ENCODE assay signal across 18 cellular contexts in the genomic region with DNA sequence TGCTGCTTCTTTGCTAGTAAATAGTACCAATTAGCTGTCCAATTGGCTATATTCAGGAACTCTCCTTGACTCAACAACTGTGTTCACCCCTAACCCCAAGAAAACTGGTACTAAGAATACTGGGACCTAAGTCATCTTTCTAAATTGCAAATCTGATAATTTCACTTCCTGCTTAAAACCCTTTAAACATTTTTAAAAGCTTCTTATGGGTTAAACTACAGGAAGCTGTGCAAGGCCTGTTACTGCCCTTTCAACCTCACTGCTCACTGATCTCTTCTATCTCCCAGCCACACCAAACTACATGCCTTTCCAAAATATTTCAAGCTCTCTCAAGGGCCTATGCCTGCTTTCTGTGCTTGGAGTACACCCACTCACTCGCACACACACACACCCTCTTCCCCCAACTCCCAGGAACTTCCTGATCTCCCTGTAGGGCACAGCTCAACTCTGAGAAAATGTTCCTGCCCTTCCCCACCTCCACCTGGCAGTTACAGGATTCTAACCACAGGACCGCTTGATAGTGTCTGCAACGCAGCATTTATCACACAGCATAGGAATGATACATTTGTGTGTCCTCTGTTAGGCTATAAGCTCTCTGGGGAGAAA. TPM values are rescaled to one million over a fixed set of nuclear protein-coding genes. Genes with fewer than 3 reads are reported as not detected.
A peak's percentile ranks its signal among the peaks of the same experiment; 100 is the strongest.
DNase-seq lines count a peak whose midpoint lies in the region; ATAC-seq and TF ChIP-seq lines count a peak whose summit lies in the region.
"Had no signal": no experiment of that assay in that cellular context is flagged by ENCODE, and none has a peak within 500 bp of the region (broad histone marks: within the 10 kb centered on the region; RNA-seq: fewer than 3 reads in every experiment).

No MANE protein-coding gene starts in this region.

- H3K4me3 Mint-ChIP-seq in activated naive CD8-positive, alpha-beta T cell, result no peak overlapping the region
- no peak overlapping the region for H3K4me3 Mint-ChIP-seq in activated naive CD8-positive, alpha-beta T cell treated with anti-CD3 and anti-CD28 coated beads, Interleukin-2, amount 50 U/mL, for 24 hours
- no peak overlapping the region for H3K4me3 Mint-ChIP-seq in activated CD8-positive, alpha-beta T cell treated with anti-CD3 and anti-CD28 coated beads for 36 hours
- no peak overlapping the region for H3K4me3 Mint-ChIP-seq in stimulated activated naive CD8-positive, alpha-beta T cell treated with anti-CD3 and anti-CD28 coated beads, Interleukin-15, amount 100 ng/mL, for 72 hours
- H3K4me3 Mint-ChIP-seq: WTC11 had no signal

- H3K27me3 Mint-ChIP-seq in activated naive CD8-positive, alpha-beta T cell, result no peaks in the 10 kb centered on the region
- H3K27me3 Mint-ChIP-seq in activated naive CD8-positive, alpha-beta T cell treated with anti-CD3 and anti-CD28 coated beads, Interleukin-2, amount 50 U/mL, for 24 hours, result no peaks in the 10 kb centered on the region
- H3K27me3 Mint-ChIP-seq in activated CD8-positive, alpha-beta T cell treated with anti-CD3 and anti-CD28 coated beads for 36 hours, result no peaks in the 10 kb centered on the region
- no peaks in the 10 kb centered on the region for H3K27me3 Mint-ChIP-seq in stimulated activated naive CD8-positive, alpha-beta T cell treated with anti-CD3 and anti-CD28 coated beads, Interleukin-15, amount 100 ng/mL, for 72 hours

- DNase-seq in activated naive CD8-positive, alpha-beta T cell treated with anti-CD3 and anti-CD28 coated beads, Interleukin-2, amount 50 U/mL, for 24 hours, result no peak
- no peak for DNase-seq in activated CD8-positive, alpha-beta T cell treated with anti-CD3 and anti-CD28 coated beads for 36 hours
- DNase-seq in stimulated activated naive CD8-positive, alpha-beta T cell treated with anti-CD3 and anti-CD28 coated beads, Interleukin-15, amount 100 ng/mL, for 72 hours, result no peak
- DNase-seq in NCI-H146 (lab: John Stamatoyannopoulos, UW), result no peak
- DNase-seq in inferior parietal cortex (ENCODE audit: extremely low spot score), result no peak
- DNase-seq: Caco-2; foreskin fibroblast; GDM1; left ventricle myocardium superior; NCI-H1694; stimulated activated naive CD4-positive, alpha-beta T cell had no signal

- POLR2A ChIA-PET in activated CD8-positive, alpha-beta T cell treated with anti-CD3 and anti-CD28 coated beads for 36 hours (lab: Charles Lee), result interaction anchor here (0.6 to 1.3 kb wide), 3 partner anchors 9 to 26 kb away, joined by 3 read pairs; no protein-coding TSS in a partner anchor

- peaks cover 32% of the 10 kb centered on the region for H3K4me1 Mint-ChIP-seq in activated naive CD8-positive, alpha-beta T cell (ENCODE audit: low read depth)
- H3K4me1 Mint-ChIP-seq in activated naive CD8-positive, alpha-beta T cell treated with anti-CD3 and anti-CD28 coated beads, Interleukin-2, amount 50 U/mL, for 24 hours, result peaks cover 32% of the 10 kb centered on the region
- peaks cover 41% of the 10 kb centered on the region for H3K4me1 Mint-ChIP-seq in activated CD8-positive, alpha-beta T cell treated with anti-CD3 and anti-CD28 coated beads for 36 hours (ENCODE audit: low read depth)
- peaks cover 31% of the 10 kb centered on the region for H3K4me1 Mint-ChIP-seq in stimulated activated naive CD8-positive, alpha-beta T cell treated with anti-CD3 and anti-CD28 coated beads, Interleukin-15, amount 100 ng/mL, for 72 hours

- CTCF ChIA-PET in activated CD8-positive, alpha-beta T cell treated with anti-CD3 and anti-CD28 coated beads for 36 hours (lab: Charles Lee), result interaction anchor here (1.2 to 1.6 kb wide), 3 partner anchors 44 to 103 kb away, joined by 3 to 6 read pairs (median 4); no protein-coding TSS in a partner anchor

- ATAC-seq in activated naive CD8-positive, alpha-beta T cell treated with anti-CD3 and anti-CD28 coated beads, Interleukin-2, amount 50 U/mL, for 24 hours, result no peak
- ATAC-seq in HG03025 (IDR thresholded peaks at IDR 0.05; ENCODE audit: low FRiP score, unreplicated experiment) (peak; percentile 60), HG03342 (IDR thresholded peaks at IDR 0.05; ENCODE audit: unreplicated experiment) (no peak)
- peak; percentile 34 for ATAC-seq in activated CD8-positive, alpha-beta T cell treated with anti-CD3 and anti-CD28 coated beads for 36 hours
- ATAC-seq in stimulated activated naive CD8-positive, alpha-beta T cell treated with anti-CD3 and anti-CD28 coated beads, Interleukin-15, amount 100 ng/mL, for 72 hours, result peak; percentile 69
- ATAC-seq: left ventricle myocardium superior, WTC11 had no signal

- no peaks in the 10 kb centered on the region for H3K9me3 Mint-ChIP-seq in activated naive CD8-positive, alpha-beta T cell (ENCODE audit: low read depth)
- H3K9me3 Mint-ChIP-seq in activated naive CD8-positive, alpha-beta T cell treated with anti-CD3 and anti-CD28 coated beads, Interleukin-2, amount 50 U/mL, for 24 hours, result no peaks in the 10 kb centered on the region
- no peaks in the 10 kb centered on the region for H3K9me3 Mint-ChIP-seq in activated CD8-positive, alpha-beta T cell treated with anti-CD3 and anti-CD28 coated beads for 36 hours
- H3K9me3 Mint-ChIP-seq in stimulated activated naive CD8-positive, alpha-beta T cell treated with anti-CD3 and anti-CD28 coated beads, Interleukin-15, amount 100 ng/mL, for 72 hours, result no peaks in the 10 kb centered on the region
- H3K9me3 Mint-ChIP-seq: WTC11 had no signal

- H3K36me3 Mint-ChIP-seq in activated naive CD8-positive, alpha-beta T cell, result peaks cover 29% of the 10 kb centered on the region
- H3K36me3 Mint-ChIP-seq in activated naive CD8-positive, alpha-beta T cell treated with anti-CD3 and anti-CD28 coated beads, Interleukin-2, amount 50 U/mL, for 24 hours (ENCODE audit: low read depth), result peaks cover 77% of the 10 kb centered on the region
- H3K36me3 Mint-ChIP-seq in activated CD8-positive, alpha-beta T cell treated with anti-CD3 and anti-CD28 coated beads for 36 hours (ENCODE audit: low read depth), result peaks cover 76% of the 10 kb centered on the region

- TF ChIP-seq CTCF in activated CD8-positive, alpha-beta T cell treated with anti-CD3 and anti-CD28 coated beads for 36 hours (IDR thresholded peaks at IDR 0.05), result no peak

- H3K27ac Mint-ChIP-seq in activated naive CD8-positive, alpha-beta T cell, result peak overlapping the region; percentile 52
- no peak overlapping the region for H3K27ac Mint-ChIP-seq in activated naive CD8-positive, alpha-beta T cell treated with anti-CD3 and anti-CD28 coated beads, Interleukin-2, amount 50 U/mL, for 24 hours
- H3K27ac Mint-ChIP-seq in activated CD8-positive, alpha-beta T cell treated with anti-CD3 and anti-CD28 coated beads for 36 hours, result peak overlapping the region; percentile 74
- H3K27ac Mint-ChIP-seq in stimulated activated naive CD8-positive, alpha-beta T cell treated with anti-CD3 and anti-CD28 coated beads, Interleukin-15, amount 100 ng/mL, for 72 hours, result peak overlapping the region; percentile 29 to 72
- H3K27ac Mint-ChIP-seq: WTC11 had no signal

- intact Hi-C loops in activated CD8-positive, alpha-beta T cell treated with anti-CD3 and anti-CD28 coated beads for 36 hours (cut with micrococcal nuclease), result loop anchor here (10.0 kb wide), 1 partner anchor 552 kb away; no protein-coding TSS in a partner anchor

RNA-seq across cellular contexts. Expression of gene LMAN1, which starts 6.7 kb away (rescaled TPM):
- 100 to 1,000 TPM; 126 to 140 TPM for total RNA-seq in activated CD8-positive, alpha-beta T cell treated with anti-CD3 and anti-CD28 coated beads for 36 hours

RNA-seq across cellular contexts. Expression of gene CPLX4, which starts 33.9 kb away (rescaled TPM):
- total RNA-seq in activated CD8-positive, alpha-beta T cell treated with anti-CD3 and anti-CD28 coated beads for 36 hours, result not detected
- total RNA-seq: Caco-2, left ventricle myocardium superior, NCI-H460, posterior vena cava, urinary bladder, WTC11 had no signal

Comparison
In these comparisons a context has a peak if more than half of its experiments do, and no peak if none do; other contexts are left out.
1. ATAC-seq: peak in HG03025 (single experiment), activated CD8-positive, alpha-beta T cell treated with anti-CD3 and anti-CD28 coated beads for 36 hours (single experiment) and stimulated activated naive CD8-positive, alpha-beta T cell treated with anti-CD3 and anti-CD28 coated beads, Interleukin-15, amount 100 ng/mL, for 72 hours (single experiment); none in activated naive CD8-positive, alpha-beta T cell treated with anti-CD3 and anti-CD28 coated beads, Interleukin-2, amount 50 U/mL, for 24 hours (single experiment) and HG03342 (single experiment).